Comparison of ENCODE assay signal across 8 cellular contexts in genomic region chr17:61927211-61928100, GRCh38.
DNase-seq lines count a peak whose midpoint lies in the region; ATAC-seq and TF ChIP-seq lines count a peak whose summit lies in the region.

Gene INTS2 (minus strand): TSS chr17:61927982. CDS start chr17:61926644, 1,338 bp downstream.

- TF ChIP-seq CTCF in astrocyte of the cerebellum (IDR thresholded peaks at IDR 0.05; ENCODE audit: low read depth, low read length, missing control alignments) (no peak), retinal pigment epithelial cell (conservative IDR thresholded peaks at IDR 0.05; ENCODE audit: low read depth, low read length) (no peak)

- H3K4me3 ChIP-seq in astrocyte of the cerebellum (ENCODE audit: low read depth, low read length): peak within 1 kb of the TSS; percentile 81
- peak within 1 kb of the TSS; percentile 91 for H3K4me3 ChIP-seq in retinal pigment epithelial cell (ENCODE audit: low read length)

- ATAC-seq in HG02981 (IDR thresholded peaks at IDR 0.05; ENCODE audit: unreplicated experiment): peak; percentile 77
- ATAC-seq in GM18520 (IDR thresholded peaks at IDR 0.05; ENCODE audit: unreplicated experiment): no peak

- in situ Hi-C loops in astrocyte of the cerebellum (cut with HindIII; ENCODE audit: low sequenced_read_pairs): no loop called here

- DNase-seq in NCI-H2029 treated with DMSO at 0.1 percent for 48 hours (lab: John Stamatoyannopoulos, UW) (peak; percentile 49), T-helper 22 cell (ENCODE audit: low read depth) (peak; percentile 93), astrocyte of the cerebellum (ENCODE audit: low read depth) (peak; percentile 90), hypothalamus (lab: John Stamatoyannopoulos, UW) (peak; percentile 68 to 98 (median 90)), retinal pigment epithelial cell (ENCODE audit: low read depth) (peak; percentile 79)

- peak; percentile 93 for TF ChIP-seq POLR2A in GM15510 (IDR thresholded peaks at IDR 0.05; ENCODE audit: borderline replicate concordance, extremely low read depth, insufficient read length)
